Comparison of ENCODE assay signal across 25 cellular contexts in genomic region chr3:49403891-49404290, GRCh38.
"Had no signal": no experiment of that assay in that cellular context is flagged by ENCODE, and none has a peak within 500 bp of the region (broad histone marks: within the 10 kb centered on the region; RNA-seq: fewer than 3 reads in every experiment).

No MANE protein-coding gene starts in this region.

- H3K4me1 ChIP-seq: neural progenitor cell had no signal

- H3K4me3 Mint-ChIP-seq: activated naive CD4-positive, alpha-beta T cell treated with anti-CD3 and anti-CD28 coated beads, Interleukin-2, amount 10 ng/mL, durations not matched to agents 7 days and 5 days; memory B cell; natural killer cell; neural progenitor cell; T-cell; T-helper 2 cell treated with Interferon-gamma antibody and Interleukin-4, amounts not matched to agents 5 μg/mL and 100 μg/mL, for 36 hours; type B pancreatic cell had no signal

- DNase-seq: activated CD4-positive, alpha-beta T cell treated with anti-CD3 and anti-CD28 coated beads for 4 hours; activated CD4-positive, alpha-beta T cell treated with anti-CD3 and anti-CD28 coated beads, Interleukin-2, amount 50 U/mL, for 48 hours; activated CD8-positive, alpha-beta memory T cell treated with anti-CD3 and anti-CD28 coated beads for 24 hours; activated gamma-delta T cell; activated naive CD4-positive, alpha-beta T cell treated with anti-CD3 and anti-CD28 coated beads, Interleukin-2, amount 10 ng/mL, durations not matched to agents 7 days and 5 days; activated T-cell treated with anti-CD3 and anti-CD28 coated beads, Interleukin-2, amount 50 U/mL, for 1 hour; anterior cingulate cortex; colonic mucosa; dorsolateral prefrontal cortex; effector memory CD4-positive, alpha-beta T cell; glutamatergic neuron; immature natural killer cell; kidney; natural killer cell; occipital lobe; stimulated activated CD4-positive, alpha-beta T cell treated with anti-CD3 and anti-CD28 coated beads, Interleukin-2, amount 100 ng/mL, for 48 hours; stimulated activated naive CD4-positive, alpha-beta T cell treated with Interleukin-2 at 50 U/mL for 16 hours; T-cell; uterus had no signal

- H3K4me3 ChIP-seq: colonic mucosa, dorsolateral prefrontal cortex, neural progenitor cell, uterus had no signal

- H3K27ac Mint-ChIP-seq: activated naive CD4-positive, alpha-beta T cell treated with anti-CD3 and anti-CD28 coated beads, Interleukin-2, amount 10 ng/mL, durations not matched to agents 7 days and 5 days; memory B cell; neural progenitor cell; T-cell; T-helper 2 cell treated with Interferon-gamma antibody and Interleukin-4, amounts not matched to agents 5 μg/mL and 100 μg/mL, for 36 hours; type B pancreatic cell had no signal

- H3K27ac ChIP-seq: colonic mucosa, dorsolateral prefrontal cortex, neural progenitor cell, parathyroid adenoma, uterus had no signal

- H3K27me3 Mint-ChIP-seq: activated naive CD4-positive, alpha-beta T cell treated with anti-CD3 and anti-CD28 coated beads, Interleukin-2, amount 10 ng/mL, durations not matched to agents 7 days and 5 days; memory B cell; T-cell; type B pancreatic cell had no signal

- H3K36me3 Mint-ChIP-seq: immature natural killer cell, natural killer cell had no signal

- H3K4me2 ChIP-seq: neural progenitor cell had no signal

- H3K27me3 ChIP-seq: colonic mucosa, dorsolateral prefrontal cortex, neural progenitor cell, uterus had no signal

- H3K36me3 ChIP-seq: colonic mucosa, neural progenitor cell, uterus had no signal

- H2AFZ ChIP-seq: neural progenitor cell, parathyroid adenoma had no signal

- H3K9me3 ChIP-seq: colonic mucosa, uterus had no signal

- ATAC-seq: natural killer cell, right cardiac atrium, T-cell had no signal
